Comparison of ENCODE assay signal across 9 cellular contexts in the genomic region with DNA sequence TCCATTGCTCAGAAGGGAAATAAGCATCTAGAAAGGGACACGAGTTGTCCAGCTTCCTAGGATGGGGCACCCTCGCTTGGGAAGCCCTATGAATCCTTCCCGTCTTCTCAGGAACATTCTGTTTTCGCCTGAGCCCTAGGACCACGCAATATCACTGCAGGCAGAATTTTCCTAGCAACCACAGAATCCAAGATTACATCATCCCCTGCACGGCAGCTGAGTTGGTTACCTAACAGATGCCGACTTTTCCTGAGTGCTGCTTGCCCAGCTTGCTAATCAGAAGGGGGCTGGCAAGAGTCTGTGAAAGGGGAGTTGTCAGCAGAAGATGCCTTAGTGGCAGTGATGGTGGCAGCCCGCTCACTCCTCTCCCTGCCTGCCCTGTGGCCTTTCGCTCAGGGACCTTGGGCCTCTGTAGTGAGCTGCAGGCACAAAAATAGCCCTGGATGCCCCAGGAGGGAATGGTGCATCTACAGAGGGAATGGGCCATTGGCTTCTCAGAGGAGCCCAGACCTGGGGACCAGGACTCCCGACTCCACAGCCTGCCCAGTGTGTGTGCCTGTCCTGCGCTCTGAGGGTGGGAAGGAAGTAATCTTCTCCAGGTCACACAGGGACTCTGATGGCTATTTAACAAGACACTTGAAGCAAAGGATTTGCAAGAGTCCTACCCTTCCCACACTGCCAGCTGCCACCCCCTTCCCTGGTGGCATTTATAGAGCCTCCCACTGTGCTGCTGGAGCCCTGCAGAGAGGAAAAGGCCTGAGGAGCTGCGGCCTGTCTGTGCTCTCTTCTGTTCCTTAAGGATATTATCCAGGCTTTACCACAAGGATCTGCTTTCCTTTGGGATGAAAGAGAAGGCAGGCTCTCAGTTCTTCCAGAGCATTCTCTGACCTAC. TPM values are rescaled to one million over a fixed set of nuclear protein-coding genes. Genes with fewer than 3 reads are reported as not detected.
DNase-seq lines count a peak whose midpoint lies in the region; ATAC-seq and TF ChIP-seq lines count a peak whose summit lies in the region.
"Had no signal": no experiment of that assay in that cellular context is flagged by ENCODE, and none has a peak within 500 bp of the region (broad histone marks: within the 10 kb centered on the region; RNA-seq: fewer than 3 reads in every experiment).

No MANE protein-coding gene starts in this region.

- H3K9me3 ChIP-seq in suprapubic skin, result no peaks in the 10 kb centered on the region

- no peak for TF ChIP-seq CTCF in suprapubic skin (IDR thresholded peaks at IDR 0.05)

- ATAC-seq in GM18511 (IDR thresholded peaks at IDR 0.05; ENCODE audit: unreplicated experiment) (no peak), GM18517 (IDR thresholded peaks at IDR 0.05; ENCODE audit: unreplicated experiment) (no peak)

- H3K27me3 ChIP-seq in suprapubic skin, result no peaks in the 10 kb centered on the region

- peaks cover 8% of the 10 kb centered on the region for H3K4me1 ChIP-seq in suprapubic skin

- H3K27ac ChIP-seq in suprapubic skin, result no peak overlapping the region

- peaks cover 34% of the 10 kb centered on the region for H3K36me3 ChIP-seq in suprapubic skin

- 51% methylated on average over 10 of the region's 12 CpGs for WGBS in suprapubic skin

- no peak for TF ChIP-seq EP300 in suprapubic skin (IDR thresholded peaks at IDR 0.05)

- no peak overlapping the region for H3K4me3 ChIP-seq in suprapubic skin

- no peak for TF ChIP-seq POLR2A in suprapubic skin (IDR thresholded peaks at IDR 0.05)

- DNase-seq in DMS79 (lab: John Stamatoyannopoulos, UW) (peak; percentile 63), NCI-H2171 treated with DMSO at 0.1 percent for 48 hours (lab: John Stamatoyannopoulos, UW) (peak; percentile 94), cerebellar cortex (ENCODE audit: low spot score) (peak; percentile 96), myocyte (ENCODE audit: low read depth) (peak; percentile 88), iPS-NIHi11 (ENCODE audit: low spot score) (no peak), suprapubic skin (ENCODE audit: low spot score in 2 of 2) (no peak)
- DNase-seq: NCI-H774 had no signal

RNA-seq across cellular contexts. Expression of gene CLSTN1, which starts 28.9 kb away (rescaled TPM):
- total RNA-seq in myocyte, result 17.1 and 23.5 TPM in 2 replicates
- 71.5 TPM for polyA plus RNA-seq in myocyte (2012)
- total RNA-seq in suprapubic skin, result 100 to 1,000 TPM; 118 to 202 (median 165) TPM

RNA-seq across cellular contexts. Expression of gene CTNNBIP1, which starts 57.4 kb away (rescaled TPM):
- total RNA-seq in myocyte (19.6 and 26.0 TPM in 2 replicates), suprapubic skin (100 to 1,000 TPM; 197 to 538 (median 406) TPM)
- 23.9 TPM for polyA plus RNA-seq in myocyte (2012)

Comparison
In these comparisons a context has a peak if more than half of its experiments do, and no peak if none do; other contexts are left out.
1. DNase-seq: peak in DMS79 (single experiment), NCI-H2171 treated with DMSO at 0.1 percent for 48 hours (single experiment), cerebellar cortex (single experiment) and myocyte (single experiment); none in iPS-NIHi11 (single experiment) and suprapubic skin (0 of 2).